In genomic region chr7:21365866-21366624, GRCh38 we compare ENCODE assay signal across 1 cellular context.
TF ChIP-seq lines count a peak whose summit lies in the region.

No MANE protein-coding gene starts in this region.

TF ChIP-seq in HEK293, 187 proteins besides CTCF, POLR2A, EP300 and RAD21 (continued from another document):
- TF ChIP-seq, protein P1, sequence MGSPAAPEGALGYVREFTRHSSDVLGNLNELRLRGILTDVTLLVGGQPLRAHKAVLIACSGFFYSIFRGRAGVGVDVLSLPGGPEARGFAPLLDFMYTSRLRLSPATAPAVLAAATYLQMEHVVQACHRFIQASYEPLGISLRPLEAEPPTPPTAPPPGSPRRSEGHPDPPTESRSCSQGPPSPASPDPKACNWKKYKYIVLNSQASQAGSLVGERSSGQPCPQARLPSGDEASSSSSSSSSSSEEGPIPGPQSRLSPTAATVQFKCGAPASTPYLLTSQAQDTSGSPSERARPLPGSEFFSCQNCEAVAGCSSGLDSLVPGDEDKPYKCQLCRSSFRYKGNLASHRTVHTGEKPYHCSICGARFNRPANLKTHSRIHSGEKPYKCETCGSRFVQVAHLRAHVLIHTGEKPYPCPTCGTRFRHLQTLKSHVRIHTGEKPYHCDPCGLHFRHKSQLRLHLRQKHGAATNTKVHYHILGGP (tag by site-specific recombination; IDR thresholded peaks at IDR 0.05), result peak; percentile 57; the same call in 1 of the 2 replicates
- no peak for TF ChIP-seq ZNF202 (tag by site-specific recombination; IDR thresholded peaks at IDR 0.05; ENCODE audit: borderline replicate concordance)
- no peak for TF ChIP-seq ZNF510 (tag by site-specific recombination; IDR thresholded peaks at IDR 0.05; ENCODE audit: insufficient replicate concordance)
- no peak for TF ChIP-seq ZNF610 (tag by site-specific recombination; IDR thresholded peaks at IDR 0.05; ENCODE audit: borderline replicate concordance)
- TF ChIP-seq, protein P2, sequence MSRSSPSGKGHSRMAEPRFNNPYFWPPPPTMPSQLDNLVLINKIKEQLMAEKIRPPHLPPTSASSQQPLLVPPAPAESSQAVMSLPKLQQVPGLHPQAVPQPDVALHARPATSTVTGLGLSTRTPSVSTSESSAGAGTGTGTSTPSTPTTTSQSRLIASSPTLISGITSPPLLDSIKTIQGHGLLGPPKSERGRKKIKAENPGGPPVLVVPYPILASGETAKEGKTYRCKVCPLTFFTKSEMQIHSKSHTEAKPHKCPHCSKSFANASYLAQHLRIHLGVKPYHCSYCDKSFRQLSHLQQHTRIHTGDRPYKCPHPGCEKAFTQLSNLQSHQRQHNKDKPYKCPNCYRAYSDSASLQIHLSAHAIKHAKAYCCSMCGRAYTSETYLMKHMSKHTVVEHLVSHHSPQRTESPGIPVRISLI (tag by site-specific recombination; IDR thresholded peaks at IDR 0.05), result no peak
